ENCODE assay signal across 20 cellular contexts in genomic region chr10:121394586-121394985, GRCh38.
A peak's percentile ranks its signal among the peaks of the same experiment; 100 is the strongest.
DNase-seq lines count a peak whose midpoint lies in the region; ATAC-seq and TF ChIP-seq lines count a peak whose summit lies in the region.
"Had no signal": no experiment of that assay in that cellular context is flagged by ENCODE, and none has a peak within 500 bp of the region (broad histone marks: within the 10 kb centered on the region; RNA-seq: fewer than 3 reads in every experiment).

No MANE protein-coding gene starts in this region.

- H3K36me3 Mint-ChIP-seq in GM23338 (ENCODE audit: low read depth) = no peaks in the 10 kb centered on the region
- no peaks in the 10 kb centered on the region for H3K36me3 Mint-ChIP-seq in endothelial cell (ENCODE audit: low read depth, unreplicated experiment)
- H3K36me3 Mint-ChIP-seq in chondrocyte (ENCODE audit: low read depth) = no peaks in the 10 kb centered on the region
- H3K36me3 Mint-ChIP-seq in effector memory CD8-positive, alpha-beta T cell (ENCODE audit: insufficient read depth) = no peaks in the 10 kb centered on the region
- H3K36me3 Mint-ChIP-seq: CD14-positive monocyte; CD4-positive, alpha-beta memory T cell had no signal

- no peaks in the 10 kb centered on the region for H3K36me3 ChIP-seq in BLaER1 treated with 17β-estradiol and CSF1 and Interleukin-3, amounts not matched to agents 10 nM and 100 nM
- H3K36me3 ChIP-seq in GM23338 (ENCODE audit: insufficient read depth) (no peaks in the 10 kb centered on the region), parathyroid adenoma (ENCODE audit: control insufficient read depth, insufficient read depth, low read length) (no peaks in the 10 kb centered on the region)
- H3K36me3 ChIP-seq: BE2C had no signal

- H3K9me3 Mint-ChIP-seq in GM23338 = peaks cover 3% of the 10 kb centered on the region; the same call in 1 of the 3 replicates
- H3K9me3 Mint-ChIP-seq in endothelial cell (ENCODE audit: unreplicated experiment) = no peaks in the 10 kb centered on the region
- H3K9me3 Mint-ChIP-seq in chondrocyte (ENCODE audit: low read depth) = peaks cover 2% of the 10 kb centered on the region
- H3K9me3 Mint-ChIP-seq in effector memory CD8-positive, alpha-beta T cell = no peaks in the 10 kb centered on the region

- no peak for ATAC-seq in GM23338
- ATAC-seq in effector memory CD8-positive, alpha-beta T cell (replicated peaks) = no peak
- ATAC-seq: HCT116, K562 had no signal

- H3K27me3 Mint-ChIP-seq in GM23338 (ENCODE audit: insufficient read depth, low read depth, poor library complexity) (no peaks in the 10 kb centered on the region), endothelial cell (ENCODE audit: unreplicated experiment) (peaks cover 7% of the 10 kb centered on the region), chondrocyte (ENCODE audit: low read depth) (no peaks in the 10 kb centered on the region)
- H3K27me3 Mint-ChIP-seq in effector memory CD8-positive, alpha-beta T cell = peaks cover 0 to 9% of the 10 kb centered on the region in 2 donors

- H3K4me1 ChIP-seq in BLaER1 treated with 17β-estradiol and CSF1 and Interleukin-3, amounts not matched to agents 10 nM and 100 nM = peaks cover 6 to 18% (median 11%) of the 10 kb centered on the region in 10 experiments
- H3K4me1 ChIP-seq in GM23338 (ENCODE audit: insufficient read depth) (no peaks in the 10 kb centered on the region), parathyroid adenoma (peaks cover 4% of the 10 kb centered on the region)

- H3K4me1 Mint-ChIP-seq in GM23338 (no peaks in the 10 kb centered on the region; the same call in 2 of the 3 replicates), endothelial cell (ENCODE audit: unreplicated experiment) (peaks cover 4% of the 10 kb centered on the region), chondrocyte (ENCODE audit: low read depth) (no peaks in the 10 kb centered on the region)
- H3K4me1 Mint-ChIP-seq in effector memory CD8-positive, alpha-beta T cell (ENCODE audit: low read depth in 2 of 2) = no peaks in the 10 kb centered on the region
- H3K4me1 Mint-ChIP-seq: CD14-positive monocyte; CD4-positive, alpha-beta memory T cell had no signal

- no peaks in the 10 kb centered on the region for H3K27me3 ChIP-seq in BLaER1 treated with 17β-estradiol and CSF1 and Interleukin-3, amounts not matched to agents 10 nM and 100 nM
- H3K27me3 ChIP-seq in GM23338 (ENCODE audit: insufficient read depth) (no peaks in the 10 kb centered on the region), parathyroid adenoma (ENCODE audit: control insufficient read depth, insufficient read depth, low read length) (no peaks in the 10 kb centered on the region)
- H3K27me3 ChIP-seq: BE2C had no signal

- H3K9ac ChIP-seq in BLaER1 treated with 17β-estradiol and CSF1 and Interleukin-3, amounts not matched to agents 10 nM and 100 nM = no peak overlapping the region
- no peak overlapping the region for H3K9ac ChIP-seq in parathyroid adenoma
- H3K9ac ChIP-seq: GM23248 had no signal

- H3K27ac ChIP-seq in BLaER1 treated with 17β-estradiol and CSF1 and Interleukin-3, amounts not matched to agents 10 nM and 100 nM = peak overlapping the region in 7 of 11 experiments; percentile 3 to 54 (median 33); a peak in 9 of 22 replicates
- H3K27ac ChIP-seq in GM23338 (ENCODE audit: low read depth) (no peak overlapping the region), parathyroid adenoma (no peak overlapping the region)
- H3K27ac ChIP-seq: GM23248, HL-60 had no signal

- no peaks in the 10 kb centered on the region for H4K20me1 ChIP-seq in BLaER1 treated with 17β-estradiol and CSF1 and Interleukin-3, amounts not matched to agents 10 nM and 100 nM
- no peaks in the 10 kb centered on the region for H4K20me1 ChIP-seq in GM23338 (replicated peaks; ENCODE audit: insufficient read depth)

- H3K9me2 ChIP-seq in GM23338 (ENCODE audit: insufficient read depth) = no peaks in the 10 kb centered on the region

- H3K4me2 ChIP-seq in BLaER1 treated with 17β-estradiol and CSF1 and Interleukin-3, amounts not matched to agents 10 nM and 100 nM = peak overlapping the region; percentile 46 to 78 (median 60)
- H3K4me2 ChIP-seq in GM23338 (no peak overlapping the region), parathyroid adenoma (ENCODE audit: low read length) (no peak overlapping the region)

- TF ChIP-seq CTCF in GM23338 (conservative IDR thresholded peaks at IDR 0.05; ENCODE audit: low read depth in 2 of 2) (no peak), endothelial cell (IDR thresholded peaks at IDR 0.05; ENCODE audit: unreplicated experiment) (no peak), parathyroid adenoma (IDR thresholded peaks at IDR 0.05) (no peak), chondrocyte (IDR thresholded peaks at IDR 0.05) (no peak)

- H3K4me3 ChIP-seq in BLaER1 treated with 17β-estradiol and CSF1 and Interleukin-3, amounts not matched to agents 10 nM and 100 nM = no peak overlapping the region
- H3K4me3 ChIP-seq in GM23338 (no peak overlapping the region), parathyroid adenoma (ENCODE audit: low read depth, low read length) (no peak overlapping the region)
- H3K4me3 ChIP-seq: GM23248, K562 had no signal

- H3K4me3 Mint-ChIP-seq in GM23338 = no peak overlapping the region
- no peak overlapping the region for H3K4me3 Mint-ChIP-seq in endothelial cell (ENCODE audit: unreplicated experiment)
- H3K4me3 Mint-ChIP-seq in chondrocyte (ENCODE audit: unreplicated experiment) = no peak overlapping the region
- no peak overlapping the region for H3K4me3 Mint-ChIP-seq in effector memory CD8-positive, alpha-beta T cell
- H3K4me3 Mint-ChIP-seq: CD14-positive monocyte; CD4-positive, alpha-beta memory T cell; HFFc6 had no signal

- H3K27ac Mint-ChIP-seq in GM23338 (0 out of 2 replicates have a peak overlapping the region, but pooled peaks have one; percentile 2), endothelial cell (ENCODE audit: unreplicated experiment) (peak overlapping the region; percentile 22), chondrocyte (ENCODE audit: unreplicated experiment) (no peak overlapping the region)
- H3K27ac Mint-ChIP-seq in effector memory CD8-positive, alpha-beta T cell = no peak overlapping the region
- H3K27ac Mint-ChIP-seq: CD14-positive monocyte; CD4-positive, alpha-beta memory T cell; HFFc6 had no signal

- no peaks in the 10 kb centered on the region for H3K9me3 ChIP-seq in BLaER1 treated with 17β-estradiol and CSF1 and Interleukin-3, amounts not matched to agents 10 nM and 100 nM (replicated peaks in 1 of 11)
- H3K9me3 ChIP-seq in parathyroid adenoma (ENCODE audit: control insufficient read depth, low read length) = no peaks in the 10 kb centered on the region
- H3K9me3 ChIP-seq: BE2C had no signal

- H3K79me2 ChIP-seq in GM23338 (replicated peaks; ENCODE audit: insufficient read depth) (no peaks in the 10 kb centered on the region), parathyroid adenoma (no peaks in the 10 kb centered on the region)

- H2AFZ ChIP-seq in GM23338 = peak overlapping the region; percentile 90
- H2AFZ ChIP-seq in parathyroid adenoma = peak overlapping the region; percentile 7
- H2AFZ ChIP-seq: GM23248 had no signal

- DNase-seq in GM23338 (ENCODE audit: low spot score) = no peak
- no peak for DNase-seq in endothelial cell (ENCODE audit: low spot score)
- no peak for DNase-seq in chondrocyte (ENCODE audit: low spot score)
- no peak for DNase-seq in effector memory CD8-positive, alpha-beta T cell
- no peak for DNase-seq in NCI-H524 treated with DMSO at 0.1 percent for 48 hours (lab: John Stamatoyannopoulos, UW)
- DNase-seq in GM19238 (ENCODE audit: insufficient read length, low spot score) = no peak
- DNase-seq: ACHN; BE2C; Calu3; CD4-positive, alpha-beta memory T cell; DMS 273 treated with DMSO at 0.1 percent for 48 hours; GM23248; H7; HFFc6 had no signal

- H3F3A ChIP-seq in GM23338 (replicated peaks; ENCODE audit: low read depth) = no peaks in the 10 kb centered on the region

TF ChIP-seq in GM23338, 12 proteins besides CTCF, POLR2A, EP300 and RAD21:
- TF ChIP-seq EZH2phosphoT487 (IDR thresholded peaks at IDR 0.05; ENCODE audit: unreplicated experiment) (no peak), ZNF331 (CRISPR knock-in tag; IDR thresholded peaks at IDR 0.05; ENCODE audit: low read depth) (no peak), ZNF114 (CRISPR knock-in tag; IDR thresholded peaks at IDR 0.05) (no peak), EZH2 (IDR thresholded peaks at IDR 0.05; ENCODE audit: low read depth, unreplicated experiment) (no peak), POLR2AphosphoS5 (IDR thresholded peaks at IDR 0.05; ENCODE audit: low read depth) (no peak), NANOG (IDR thresholded peaks at IDR 0.05; ENCODE audit: borderline replicate concordance) (no peak), CREB1 (CRISPR knock-in tag; IDR thresholded peaks at IDR 0.05; ENCODE audit: low read depth) (no peak)
- TF ChIP-seq, protein P1, sequence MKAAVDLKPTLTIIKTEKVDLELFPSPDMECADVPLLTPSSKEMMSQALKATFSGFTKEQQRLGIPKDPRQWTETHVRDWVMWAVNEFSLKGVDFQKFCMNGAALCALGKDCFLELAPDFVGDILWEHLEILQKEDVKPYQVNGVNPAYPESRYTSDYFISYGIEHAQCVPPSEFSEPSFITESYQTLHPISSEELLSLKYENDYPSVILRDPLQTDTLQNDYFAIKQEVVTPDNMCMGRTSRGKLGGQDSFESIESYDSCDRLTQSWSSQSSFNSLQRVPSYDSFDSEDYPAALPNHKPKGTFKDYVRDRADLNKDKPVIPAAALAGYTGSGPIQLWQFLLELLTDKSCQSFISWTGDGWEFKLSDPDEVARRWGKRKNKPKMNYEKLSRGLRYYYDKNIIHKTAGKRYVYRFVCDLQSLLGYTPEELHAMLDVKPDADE (IDR thresholded peaks at IDR 0.05) = no peak

Comparison
In these comparisons a context has a peak if more than half of its experiments do, and no peak if none do; other contexts are left out.
1. H3K27ac ChIP-seq: peak in BLaER1 treated with 17β-estradiol and CSF1 and Interleukin-3, amounts not matched to agents 10 nM and 100 nM (7 of 11); none in GM23338 (single experiment) and parathyroid adenoma (single experiment).
2. H3K4me2 ChIP-seq: peak in BLaER1 treated with 17β-estradiol and CSF1 and Interleukin-3, amounts not matched to agents 10 nM and 100 nM (11 of 11); none in GM23338 (single experiment) and parathyroid adenoma (single experiment).
3. H3K27ac Mint-ChIP-seq: peak in GM23338 (single experiment) and endothelial cell (single experiment); none in chondrocyte (single experiment) and effector memory CD8-positive, alpha-beta T cell (0 of 2).